In the genomic region with DNA sequence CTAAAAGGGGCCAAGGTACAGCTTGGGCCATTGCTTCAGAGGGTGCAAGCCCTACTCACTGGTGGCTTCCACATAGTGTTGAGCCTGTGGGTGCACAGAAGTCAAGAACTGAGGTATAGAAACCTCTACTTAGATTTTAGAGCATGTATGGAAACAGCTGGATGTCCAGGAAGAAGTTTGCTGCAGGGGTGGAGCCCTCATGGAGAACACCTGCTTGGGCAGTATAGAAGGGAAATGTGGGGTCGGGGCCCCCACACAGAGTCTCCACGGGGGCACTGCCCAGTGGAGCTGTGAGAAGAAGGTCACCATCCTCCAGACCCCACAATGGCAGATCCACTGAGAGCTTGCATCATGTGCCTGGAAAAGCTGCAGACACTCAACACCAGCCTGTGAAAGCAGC, we compare ENCODE assay signal across 30 cellular contexts.
"Had no signal": no experiment of that assay in that cellular context is flagged by ENCODE, and none has a peak within 500 bp of the region (broad histone marks: within the 10 kb centered on the region; RNA-seq: fewer than 3 reads in every experiment).

No MANE protein-coding gene starts in this region.

- ATAC-seq: activated CD4-positive, alpha-beta T cell treated with anti-CD3 and anti-CD28 coated beads for 36 hours; activated CD4-positive, CD25-positive, alpha-beta regulatory T cell treated with anti-CD3 and anti-CD28 coated beads, Interleukin-2, amount 50 U/mL, for 24 hours; activated CD8-positive, alpha-beta T cell treated with anti-CD3 and anti-CD28 coated beads, Interleukin-2, amount 10 ng/mL, durations not matched to agents 7 days and 5 days; body of pancreas; Panc1 had no signal

- H3K27ac ChIP-seq: breast epithelium, SJCRH30, SK-N-MC had no signal

- H3K9me3 ChIP-seq: breast epithelium, MG63 had no signal

- H3K4me1 ChIP-seq: breast epithelium, SJCRH30 had no signal

- H3K4me3 ChIP-seq: body of pancreas, breast epithelium, MG63, SJCRH30, SK-N-MC had no signal

- DNase-seq: activated CD4-positive, alpha-beta T cell treated with anti-CD3 and anti-CD28 coated beads for 36 hours; activated CD4-positive, alpha-beta T cell treated with anti-CD3 and anti-CD28 coated beads, Interleukin-2, amount 10 ng/mL, durations not matched to agents 7 days and 5 days; activated CD4-positive, alpha-beta T cell treated with anti-CD3 and anti-CD28 coated beads, Interleukin-2, amount 50 U/mL, for 48 hours; activated CD8-positive, alpha-beta T cell treated with anti-CD3 and anti-CD28 coated beads, Interleukin-2, amount 10 ng/mL, durations not matched to agents 7 days and 5 days; activated gamma-delta T cell; activated naive CD4-positive, alpha-beta T cell treated with Interleukin-2 at 50 U/mL for 16 hours; activated naive CD8-positive, alpha-beta T cell treated with anti-CD3 and anti-CD28 coated beads, Interleukin-2, amount 10 ng/mL, durations not matched to agents 7 days and 5 days; activated T-cell treated with anti-CD3 and anti-CD28 coated beads, Interleukin-2, amount 50 U/mL, for 24 hours; body of pancreas; Kasumi-1; MG63; NCI-H1048; NCI-H1105 treated with DMSO at 0.1 percent for 48 hours; NCI-H1436 treated with DMSO at 0.1 percent for 48 hours; NCI-H1694 treated with DMSO at 0.1 percent for 48 hours; NCI-H2029 treated with DMSO at 0.1 percent for 48 hours; NCI-H2107; NCI-H2171; NCI-H510A; NCI-H526; NCI-H748 treated with DMSO at 0.1 percent for 48 hours; NK-92 treated with Interleukin-12 subunit alpha and Interleukin-12 subunit beta, amount 100 ng/mL, for 24 hours; SHP77; SJCRH30 had no signal

- H3K27me3 ChIP-seq: body of pancreas, breast epithelium, MG63, SJCRH30 had no signal

- H3K36me3 ChIP-seq: breast epithelium, MG63 had no signal

- FAIRE-seq: astrocyte, TTC549 had no signal
